ENCODE assay signal across 2 cellular contexts in genomic region chr15:39640665-39641064, GRCh38.
TF ChIP-seq lines count a peak whose summit lies in the region.

No MANE protein-coding gene starts in this region.

TF ChIP-seq in HCT116, 20 proteins besides CTCF, POLR2A, EP300 and RAD21 (continued from another document):
- TF ChIP-seq REST (IDR thresholded peaks at IDR 0.05; ENCODE audit: low read depth): no peak
- no peak for TF ChIP-seq SIN3A (IDR thresholded peaks at IDR 0.05; ENCODE audit: low read depth)
- TF ChIP-seq ATF3 (IDR thresholded peaks at IDR 0.05): no peak

TF ChIP-seq in WTC11, 78 proteins besides CTCF, POLR2A, EP300 and RAD21 (continued from another document):
- TF ChIP-seq ZNF219 (CRISPR knock-in tag; IDR thresholded peaks at IDR 0.05; ENCODE audit: borderline replicate concordance) (no peak), GRHL2 (CRISPR knock-in tag; IDR thresholded peaks at IDR 0.05; ENCODE audit: insufficient replicate concordance, severe bottlenecking) (no peak), ATF3 (CRISPR knock-in tag; conservative IDR thresholded peaks at IDR 0.05) (no peak), NR2C2 (CRISPR knock-in tag; IDR thresholded peaks at IDR 0.05) (no peak), KAT7 (CRISPR knock-in tag; IDR thresholded peaks at IDR 0.05; ENCODE audit: borderline replicate concordance) (no peak), ZNF263 (CRISPR knock-in tag; IDR thresholded peaks at IDR 0.05; ENCODE audit: low read depth) (no peak), ETV6 (CRISPR knock-in tag; IDR thresholded peaks at IDR 0.05) (no peak), NFATC4 (CRISPR knock-in tag; IDR thresholded peaks at IDR 0.05) (no peak), FOXJ3 (CRISPR knock-in tag; IDR thresholded peaks at IDR 0.05; ENCODE audit: borderline replicate concordance) (no peak), SMAD3 (CRISPR knock-in tag; IDR thresholded peaks at IDR 0.05; ENCODE audit: borderline replicate concordance) (no peak), ESRRA (CRISPR knock-in tag; IDR thresholded peaks at IDR 0.05; ENCODE audit: borderline replicate concordance) (no peak), ZMAT4 (CRISPR knock-in tag; IDR thresholded peaks at IDR 0.05) (no peak), ZNF532 (CRISPR knock-in tag; IDR thresholded peaks at IDR 0.05; ENCODE audit: borderline replicate concordance) (no peak), HMGA2 (CRISPR knock-in tag; IDR thresholded peaks at IDR 0.05) (no peak), SOX15 (CRISPR knock-in tag; IDR thresholded peaks at IDR 0.05) (no peak), ERG (CRISPR knock-in tag; IDR thresholded peaks at IDR 0.05) (no peak), CBFB (CRISPR knock-in tag; IDR thresholded peaks at IDR 0.05; ENCODE audit: low read depth) (no peak)
